ENCODE assay signal across 12 cellular contexts in the genomic region with DNA sequence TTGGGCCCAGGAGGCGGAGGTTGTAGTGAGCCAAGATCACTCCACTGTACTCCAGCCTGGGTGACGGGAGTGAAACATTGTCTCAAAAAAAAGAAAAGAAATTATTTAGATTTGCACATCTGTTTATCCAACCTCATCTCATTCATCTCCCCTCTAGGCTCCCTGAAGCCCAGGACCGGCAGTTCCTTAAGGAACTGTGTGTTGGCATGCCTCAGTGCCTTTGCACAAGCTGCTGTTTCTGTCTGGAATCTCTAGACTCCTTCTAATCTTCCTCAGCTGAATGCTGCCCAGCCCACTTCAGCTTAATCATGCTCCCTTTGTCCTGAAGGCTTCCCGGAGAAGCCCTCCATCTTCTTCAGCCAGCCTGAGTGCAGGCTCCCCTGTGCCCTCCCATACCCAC. TPM values are rescaled to one million over a fixed set of nuclear protein-coding genes. Genes with fewer than 3 reads are reported as not detected.
"Had no signal": no experiment of that assay in that cellular context is flagged by ENCODE, and none has a peak within 500 bp of the region (broad histone marks: within the 10 kb centered on the region; RNA-seq: fewer than 3 reads in every experiment).

No MANE protein-coding gene starts in this region.

- H3K27ac ChIP-seq: pancreas, SK-N-MC, transverse colon had no signal

- H3K9me3 ChIP-seq: pancreas, transverse colon had no signal

- ATAC-seq: left ventricle myocardium superior, pancreas had no signal

- DNase-seq: activated CD4-positive, CD25-positive, alpha-beta regulatory T cell; activated CD8-positive, alpha-beta memory T cell treated with anti-CD3 and anti-CD28 coated beads for 24 hours; activated effector memory CD4-positive, alpha-beta T cell treated with Interleukin-2 at 50 U/mL for 16 hours; heart left ventricle; left ventricle myocardium superior; pancreas; retina; substantia nigra; transverse colon had no signal

- H3K4me3 ChIP-seq: heart left ventricle, pancreas, SK-N-MC, skin epidermis, transverse colon had no signal

- H3K27me3 ChIP-seq: pancreas, transverse colon had no signal

- H3K36me3 ChIP-seq: heart left ventricle, pancreas, transverse colon had no signal

- H3K4me1 ChIP-seq: pancreas, transverse colon had no signal

RNA-seq across cellular contexts. Expression of gene RFX8, which starts 10.9 kb away (rescaled TPM):
- total RNA-seq: cardiac septum, left ventricle myocardium superior, transverse colon had no signal
